ENCODE assay signal across 8 cellular contexts in genomic region chr5:141664733-141665461, GRCh38. TPM values are rescaled to one million over a fixed set of nuclear protein-coding genes. Genes with fewer than 3 reads are reported as not detected.
DNase-seq lines count a peak whose midpoint lies in the region; ATAC-seq and TF ChIP-seq lines count a peak whose summit lies in the region.

No MANE protein-coding gene starts in this region.

- H3K4me3 ChIP-seq in PC-9: no peak overlapping the region
- H3K4me3 ChIP-seq in fibroblast of the aortic adventitia (ENCODE audit: low read depth, low read length): no peak overlapping the region
- H3K4me3 ChIP-seq in osteoblast (ENCODE audit: insufficient read depth, low read length): no peak overlapping the region
- H3K4me3 ChIP-seq in tibial nerve: no peak overlapping the region

- no TSS peak for BruUV-seq in PC-9 (replicated peaks; lab: Mats Ljungman, UMichigan)

- H3K27ac ChIP-seq in PC-9 (no peak overlapping the region), osteoblast (ENCODE audit: low read depth, low read length) (no peak overlapping the region), tibial nerve (no peak overlapping the region)

- H3K9me3 ChIP-seq in PC-9 (ENCODE audit: insufficient read depth, low read depth) (no peaks in the 10 kb centered on the region), osteoblast (ENCODE audit: low read depth, low read length) (no peaks in the 10 kb centered on the region), tibial nerve (no peaks in the 10 kb centered on the region)

- H2AFZ ChIP-seq in PC-9: no peak overlapping the region
- H2AFZ ChIP-seq in osteoblast (ENCODE audit: low read length): no peak overlapping the region

- ATAC-seq in GM19468 (IDR thresholded peaks at IDR 0.05; ENCODE audit: extremely low read depth, unreplicated experiment) (peak; percentile 82), HG03565 (IDR thresholded peaks at IDR 0.05; ENCODE audit: unreplicated experiment) (peak; percentile 85)

- TF ChIP-seq EP300 in tibial nerve (IDR thresholded peaks at IDR 0.05): no peak

- POLR2A ChIA-PET in PC-9 (lab: Charles Lee; ENCODE audit: unreplicated experiment): no interaction called here

- no peaks in the 10 kb centered on the region for H3K27me3 ChIP-seq in PC-9 (ENCODE audit: insufficient read depth, low read depth)
- H3K27me3 ChIP-seq in osteoblast (ENCODE audit: insufficient read depth, low read length): no peaks in the 10 kb centered on the region
- H3K27me3 ChIP-seq in tibial nerve: no peaks in the 10 kb centered on the region

- no peaks in the 10 kb centered on the region for H4K20me1 ChIP-seq in PC-9 (ENCODE audit: insufficient read depth)
- H4K20me1 ChIP-seq in osteoblast (ENCODE audit: insufficient read depth, low read length): no peaks in the 10 kb centered on the region

- H3K4me2 ChIP-seq in PC-9 (no peak overlapping the region), osteoblast (ENCODE audit: insufficient read depth, low read length) (no peak overlapping the region)

- DNase-seq in DMS153 (lab: John Stamatoyannopoulos, UW) (peak; percentile 14), PC-9 (peak; percentile 44 to 74), fibroblast of the aortic adventitia (ENCODE audit: low read depth) (peak; percentile 71), osteoblast (ENCODE audit: insufficient read length, low spot score, missing footprints) (peak; percentile 95), tibial nerve (ENCODE audit: low spot score in 2 of 2) (peak; percentile 49 to 82)
- DNase-seq in activated T-cell treated with anti-CD3 and anti-CD28 coated beads, Interleukin-2, amount 50 U/mL, for 48 hours: peak; percentile 86

- peaks cover 6% of the 10 kb centered on the region for H3F3A ChIP-seq in PC-9 (ENCODE audit: insufficient read depth, low read depth)

- no peaks in the 10 kb centered on the region for H3K4me1 ChIP-seq in PC-9 (replicated peaks; ENCODE audit: insufficient read depth)
- peaks cover 8% of the 10 kb centered on the region for H3K4me1 ChIP-seq in osteoblast (ENCODE audit: insufficient read depth, low read length)
- H3K4me1 ChIP-seq in tibial nerve: no peaks in the 10 kb centered on the region

- WGBS in tibial nerve, 2 donors: 34 to 40% methylated on average over 6 to 12 of the region's 13 CpGs

- intact Hi-C loops in PC-9 (cut with micrococcal nuclease; ENCODE audit: unreplicated experiment): loop anchor here (1.0 kb wide), 4 partner anchors 27 to 479 kb away; no protein-coding TSS in a partner anchor

- H3K36me3 ChIP-seq in PC-9 (ENCODE audit: low read depth) (0 out of 2 replicates have a peak, but pooled peaks cover 5% of the 10 kb centered on the region), osteoblast (ENCODE audit: insufficient read depth, low read length) (no peaks in the 10 kb centered on the region), tibial nerve (peaks cover 0 to 29% (median 0%) of the 10 kb centered on the region in 3 donors)

- CTCF ChIA-PET in PC-9 (lab: Charles Lee): interaction anchor here (0.6 to 0.7 kb wide), 4 partner anchors 143 to 473 kb away, joined by 3 read pairs; partner anchors contain the start of gene DELE1

- no peak for TF ChIP-seq POLR2A in tibial nerve (IDR thresholded peaks at IDR 0.05)

- peak; percentile 93 for TF ChIP-seq CTCF in PC-9 (conservative IDR thresholded peaks at IDR 0.05)
- TF ChIP-seq CTCF in fibroblast of the aortic adventitia (IDR thresholded peaks at IDR 0.05; ENCODE audit: insufficient read depth, low read length): peak; percentile 93
- TF ChIP-seq CTCF in osteoblast (IDR thresholded peaks at IDR 0.05; ENCODE audit: extremely low read depth, low read depth, low read length): peak; percentile 87
- peak; percentile 79 to 91 (median 84) for TF ChIP-seq CTCF in tibial nerve (IDR thresholded peaks at IDR 0.05)

- H3K79me2 ChIP-seq in PC-9 (ENCODE audit: low read depth) (no peaks in the 10 kb centered on the region), osteoblast (ENCODE audit: insufficient read depth, low read length) (no peaks in the 10 kb centered on the region)

- H3K9me2 ChIP-seq in PC-9 (ENCODE audit: insufficient read depth): no peaks in the 10 kb centered on the region

RNA-seq across cellular contexts. Expression of gene FCHSD1, which starts 13.7 kb away (rescaled TPM):
- total RNA-seq in PC-9 (2021): 36.4 and 36.6 TPM in 2 replicates
- total RNA-seq in fibroblast of the aortic adventitia (ENCODE audit: low replicate concordance): 19.9 and 39.8 TPM in 2 replicates
- 21.8 and 22.4 TPM in 2 replicates for total RNA-seq in osteoblast
- total RNA-seq in tibial nerve: 10 to 100 TPM; 10.7 to 53.4 (median 34.5) TPM

RNA-seq across cellular contexts. Expression of gene ARAP3, which starts 17.1 kb away (rescaled TPM):
- total RNA-seq in PC-9 (2021) (25.8 and 28.0 TPM in 2 replicates), fibroblast of the aortic adventitia (ENCODE audit: low replicate concordance) (2.6 and 6.2 TPM in 2 replicates), osteoblast (2.1 and 2.2 TPM in 2 replicates), tibial nerve (10 to 100 TPM in 2 of 4 donors, 1 to 10 TPM in 2; 4.4 to 11.8 (median 9.4) TPM)

RNA-seq across cellular contexts. Expression of gene RELL2, which starts 28.1 kb away (rescaled TPM):
- total RNA-seq in PC-9 (2021) (3.3 and 5.0 TPM in 2 replicates), fibroblast of the aortic adventitia (ENCODE audit: low replicate concordance) (2.6 and 6.6 TPM in 2 replicates), osteoblast (4.4 and 5.1 TPM in 2 replicates), tibial nerve (1 to 10 TPM; 2.0 to 8.7 (median 4.1) TPM)

RNA-seq across cellular contexts. Expression of gene HDAC3, which starts 28.2 kb away (rescaled TPM):
- total RNA-seq in PC-9 (2021): 76.0 and 87.0 TPM in 2 replicates
- total RNA-seq in fibroblast of the aortic adventitia (ENCODE audit: low replicate concordance): 48.4 and 51.4 TPM in 2 replicates
- 47.8 and 50.4 TPM in 2 replicates for total RNA-seq in osteoblast
- total RNA-seq in tibial nerve: 10 to 100 TPM; 33.0 to 38.3 (median 36.5) TPM

RNA-seq across cellular contexts. Expression of gene DIAPH1, which starts 46.1 kb away (rescaled TPM):
- 148 and 157 TPM in 2 replicates for total RNA-seq in PC-9 (2021)
- 16.3 and 22.1 TPM in 2 replicates for total RNA-seq in fibroblast of the aortic adventitia (ENCODE audit: low replicate concordance)
- total RNA-seq in osteoblast: 18.5 and 19.2 TPM in 2 replicates
- total RNA-seq in tibial nerve: 100 to 1,000 TPM in 1 of 4 donors, 10 to 100 TPM in 3; 59.4 to 102 (median 64.0) TPM

Comparison
In these comparisons a context has a peak if more than half of its experiments do, and no peak if none do; other contexts are left out.
1. DNase-seq: peak in every context shown above with its lines; median percentile 95 in osteoblast; 86 in activated T-cell treated with anti-CD3 and anti-CD28 coated beads, Interleukin-2, amount 50 U/mL, for 48 hours; 71 in fibroblast of the aortic adventitia; 66 in tibial nerve; 59 in PC-9; 14 in DMS153.